Comparison of ENCODE assay signal across 21 cellular contexts in the genomic region with DNA sequence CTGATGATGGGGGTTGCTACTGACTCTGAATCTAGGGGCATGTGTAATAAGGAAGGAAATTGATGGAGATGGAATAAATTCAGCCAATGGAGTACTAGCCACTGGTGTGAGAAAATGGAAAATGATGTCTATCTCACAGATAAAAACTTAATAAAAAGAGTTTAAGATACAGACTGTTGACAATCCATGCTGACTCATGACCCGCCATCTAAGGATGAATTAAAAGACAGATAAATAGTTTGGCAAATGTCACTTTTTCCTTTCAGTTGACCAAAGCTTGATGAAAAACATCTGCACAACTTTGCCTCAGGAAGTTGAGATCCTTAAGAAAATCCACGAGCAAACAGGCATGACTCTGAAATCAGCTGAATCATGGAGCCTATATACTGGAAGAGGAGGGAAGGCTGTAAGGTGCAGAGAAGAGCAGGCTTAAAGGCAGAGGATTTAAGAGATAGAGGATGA.
DNase-seq lines count a peak whose midpoint lies in the region; ATAC-seq and TF ChIP-seq lines count a peak whose summit lies in the region.
"Had no signal": no experiment of that assay in that cellular context is flagged by ENCODE, and none has a peak within 500 bp of the region (broad histone marks: within the 10 kb centered on the region; RNA-seq: fewer than 3 reads in every experiment).

No MANE protein-coding gene starts in this region.

- peaks cover 1% of the 10 kb centered on the region for H3K9me3 Mint-ChIP-seq in natural killer cell treated with Interleukin-12 subunit alpha and Interleukin-12 subunit beta and Interleukin-15 and Interleukin-18, amount 100 ng/mL, for 72 hours

- intact Hi-C loops in PC-9 (cut with micrococcal nuclease; ENCODE audit: unreplicated experiment): loop anchor here (5.0 kb wide), 1 partner anchor 681 kb away; no protein-coding TSS in a partner anchor

- H3K36me3 Mint-ChIP-seq in natural killer cell treated with Interleukin-12 subunit alpha and Interleukin-12 subunit beta and Interleukin-15 and Interleukin-18, amount 100 ng/mL, for 72 hours: no peaks in the 10 kb centered on the region

- H3K9me3 ChIP-seq in SK-N-MC (ENCODE audit: low read depth, low read length): no peaks in the 10 kb centered on the region
- no peaks in the 10 kb centered on the region for H3K9me3 ChIP-seq in smooth muscle cell (replicated peaks; ENCODE audit: low read depth)
- H3K9me3 ChIP-seq in PC-9 (ENCODE audit: insufficient read depth, low read depth): no peaks in the 10 kb centered on the region
- H3K9me3 ChIP-seq: neutrophil, upper lobe of right lung had no signal

- H3K27me3 Mint-ChIP-seq in natural killer cell treated with Interleukin-12 subunit alpha and Interleukin-12 subunit beta and Interleukin-15 and Interleukin-18, amount 100 ng/mL, for 72 hours: no peaks in the 10 kb centered on the region
- H3K27me3 Mint-ChIP-seq: activated CD4-positive, alpha-beta memory T cell treated with anti-CD3 and anti-CD28 coated beads, Interleukin-2, amount 10 ng/mL, durations not matched to agents 7 days and 5 days had no signal

- CTCF ChIA-PET in PC-9 (lab: Charles Lee): no interaction called here

- H3K9ac ChIP-seq in SK-N-MC (ENCODE audit: insufficient read length) (no peak overlapping the region), smooth muscle cell (ENCODE audit: low read depth) (no peak overlapping the region)

- no peaks in the 10 kb centered on the region for H3K4me1 Mint-ChIP-seq in natural killer cell treated with Interleukin-12 subunit alpha and Interleukin-12 subunit beta and Interleukin-15 and Interleukin-18, amount 100 ng/mL, for 72 hours (ENCODE audit: low read depth in 2 of 2)
- H3K4me1 Mint-ChIP-seq: activated CD4-positive, alpha-beta memory T cell treated with anti-CD3 and anti-CD28 coated beads, Interleukin-2, amount 10 ng/mL, durations not matched to agents 7 days and 5 days had no signal

- POLR2A ChIA-PET in PC-9 (lab: Charles Lee; ENCODE audit: unreplicated experiment): no interaction called here

- H3F3A ChIP-seq in smooth muscle cell (ENCODE audit: low read depth) (peaks cover 9% of the 10 kb centered on the region), PC-9 (ENCODE audit: insufficient read depth, low read depth) (no peaks in the 10 kb centered on the region)

- TF ChIP-seq CTCF in fibroblast of the aortic adventitia (IDR thresholded peaks at IDR 0.05; ENCODE audit: insufficient read depth, low read length) (no peak), smooth muscle cell (IDR thresholded peaks at IDR 0.05; ENCODE audit: borderline replicate concordance, insufficient read depth, poor library complexity, severe bottlenecking) (no peak), PC-9 (conservative IDR thresholded peaks at IDR 0.05) (no peak)

- peak overlapping the region; percentile 76 for H3K4me3 ChIP-seq in SK-N-MC
- H3K4me3 ChIP-seq in fibroblast of the aortic adventitia (ENCODE audit: low read depth, low read length): no peak overlapping the region
- H3K4me3 ChIP-seq in smooth muscle cell: no peak overlapping the region
- no peak overlapping the region for H3K4me3 ChIP-seq in PC-9
- H3K4me3 ChIP-seq: GM12878, upper lobe of right lung had no signal

- H3K4me2 ChIP-seq in smooth muscle cell: peak overlapping the region; percentile 43
- H3K4me2 ChIP-seq in PC-9: no peak overlapping the region

- no peaks in the 10 kb centered on the region for H3K9me2 ChIP-seq in PC-9 (ENCODE audit: insufficient read depth)

- BruUV-seq in PC-9 (replicated peaks; lab: Mats Ljungman, UMichigan): no TSS peak

- H3K79me2 ChIP-seq in smooth muscle cell (ENCODE audit: low read depth) (no peaks in the 10 kb centered on the region), PC-9 (ENCODE audit: low read depth) (no peaks in the 10 kb centered on the region)

- no peak overlapping the region for H3K27ac Mint-ChIP-seq in natural killer cell treated with Interleukin-12 subunit alpha and Interleukin-12 subunit beta and Interleukin-15 and Interleukin-18, amount 100 ng/mL, for 72 hours
- H3K27ac Mint-ChIP-seq: activated CD4-positive, alpha-beta memory T cell treated with anti-CD3 and anti-CD28 coated beads, Interleukin-2, amount 10 ng/mL, durations not matched to agents 7 days and 5 days had no signal

- H2AFZ ChIP-seq in smooth muscle cell (ENCODE audit: low read depth) (peak overlapping the region; percentile 72), PC-9 (no peak overlapping the region)

- no peak for ATAC-seq in natural killer cell treated with Interleukin-12 subunit alpha and Interleukin-12 subunit beta and Interleukin-15 and Interleukin-18, amount 100 ng/mL, for 72 hours
- ATAC-seq: GM12878, Panc1, upper lobe of right lung had no signal

- peak overlapping the region; percentile 96 for H3K27ac ChIP-seq in SK-N-MC
- H3K27ac ChIP-seq in smooth muscle cell (ENCODE audit: low read depth): no peak overlapping the region
- H3K27ac ChIP-seq in PC-9: no peak overlapping the region
- H3K27ac ChIP-seq: 22Rv1, epithelial cell of prostate, neutrophil, upper lobe of right lung had no signal

- H3K4me3 Mint-ChIP-seq in natural killer cell treated with Interleukin-12 subunit alpha and Interleukin-12 subunit beta and Interleukin-15 and Interleukin-18, amount 100 ng/mL, for 72 hours: no peak overlapping the region
- H3K4me3 Mint-ChIP-seq: activated CD4-positive, alpha-beta memory T cell treated with anti-CD3 and anti-CD28 coated beads, Interleukin-2, amount 10 ng/mL, durations not matched to agents 7 days and 5 days had no signal

- DNase-seq in DMS53 (lab: John Stamatoyannopoulos, UW) (peak; percentile 10), DMS53 treated with DMSO at 0.1 percent for 48 hours (lab: John Stamatoyannopoulos, UW; ENCODE audit: unreplicated experiment) (no peak), SK-N-MC (ENCODE audit: low read depth, low spot score) (peak; percentile 83), fibroblast of the aortic adventitia (ENCODE audit: low read depth) (peak; percentile 85), smooth muscle cell (lab: John Stamatoyannopoulos, UW; ENCODE audit: unreplicated experiment) (no peak), PC-9 (no peak)
- DNase-seq in natural killer cell treated with Interleukin-12 subunit alpha and Interleukin-12 subunit beta and Interleukin-15 and Interleukin-18, amount 100 ng/mL, for 72 hours (ENCODE audit: low spot score): no peak
- DNase-seq in stimulated activated CD4-positive, alpha-beta T cell treated with anti-CD3 and anti-CD28 coated beads, Interleukin-1b, Interleukin-23, amount 100 ng/mL, for 48 hours: no peak
- DNase-seq: activated CD4-positive, alpha-beta memory T cell treated with anti-CD3 and anti-CD28 coated beads, Interleukin-2, amount 10 ng/mL, durations not matched to agents 7 days and 5 days; activated T-cell treated with anti-CD3 and anti-CD28 coated beads, Interleukin-2, amount 50 U/mL, for 1 hour; amygdala; KBM-7; NCI-H1694 treated with DMSO at 0.1 percent for 48 hours; NCI-H2227 treated with DMSO at 0.1 percent for 48 hours; T1000; upper lobe of right lung had no signal

- H4K20me1 ChIP-seq in smooth muscle cell (ENCODE audit: low read depth) (no peaks in the 10 kb centered on the region), PC-9 (ENCODE audit: insufficient read depth) (no peaks in the 10 kb centered on the region)

- H3K27me3 ChIP-seq in smooth muscle cell (ENCODE audit: low read depth): no peaks in the 10 kb centered on the region
- H3K27me3 ChIP-seq in PC-9 (ENCODE audit: insufficient read depth, low read depth): no peaks in the 10 kb centered on the region
- H3K27me3 ChIP-seq: neutrophil, upper lobe of right lung had no signal

- H3K36me3 ChIP-seq in SK-N-MC (ENCODE audit: insufficient read depth, low read length) (peaks cover 7% of the 10 kb centered on the region; the same call in 1 of the 2 replicates), smooth muscle cell (ENCODE audit: low read depth) (no peaks in the 10 kb centered on the region), PC-9 (ENCODE audit: low read depth) (no peaks in the 10 kb centered on the region)
- H3K36me3 ChIP-seq: neutrophil, upper lobe of right lung had no signal

- no peaks in the 10 kb centered on the region for H3K4me1 ChIP-seq in smooth muscle cell (ENCODE audit: low read depth)
- no peaks in the 10 kb centered on the region for H3K4me1 ChIP-seq in PC-9 (replicated peaks; ENCODE audit: insufficient read depth)
- H3K4me1 ChIP-seq: upper lobe of right lung had no signal

- WGBS in smooth muscle cell (ENCODE audit: low lambda C conversion rate): 19% methylated on average over 2 of the region's 2 CpGs

Comparison
In these comparisons a context has a peak if more than half of its experiments do, and no peak if none do; other contexts are left out.
1. DNase-seq: peak in DMS53 (single experiment), SK-N-MC (single experiment) and fibroblast of the aortic adventitia (single experiment); none in DMS53 treated with DMSO at 0.1 percent for 48 hours (single experiment), smooth muscle cell (single experiment), natural killer cell treated with Interleukin-12 subunit alpha and Interleukin-12 subunit beta and Interleukin-15 and Interleukin-18, amount 100 ng/mL, for 72 hours (single experiment), stimulated activated CD4-positive, alpha-beta T cell treated with anti-CD3 and anti-CD28 coated beads, Interleukin-1b, Interleukin-23, amount 100 ng/mL, for 48 hours (single experiment) and PC-9 (0 of 2).